Comparison of ENCODE assay signal across 15 cellular contexts in the genomic region with DNA sequence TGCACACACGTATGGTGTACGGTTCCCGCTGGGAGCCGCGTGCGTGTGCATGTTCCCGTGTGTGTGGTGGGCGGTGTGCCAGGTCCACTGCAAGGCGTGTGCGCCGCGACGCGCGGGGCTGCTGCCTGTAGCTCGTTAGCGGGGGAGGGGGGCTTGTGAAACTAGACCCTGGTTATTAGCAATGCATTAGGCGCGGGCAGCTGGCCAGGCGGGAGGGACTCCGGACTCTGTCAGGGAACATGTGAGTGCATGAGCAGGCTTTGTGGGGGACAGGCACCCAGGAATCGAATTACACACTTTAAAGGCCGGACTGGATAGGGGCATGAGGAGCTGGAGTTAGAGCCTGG. TPM values are rescaled to one million over a fixed set of nuclear protein-coding genes. Genes with fewer than 3 reads are reported as not detected.
A peak's percentile ranks its signal among the peaks of the same experiment; 100 is the strongest.
DNase-seq lines count a peak whose midpoint lies in the region; ATAC-seq and TF ChIP-seq lines count a peak whose summit lies in the region.
"Had no signal": no experiment of that assay in that cellular context is flagged by ENCODE, and none has a peak within 500 bp of the region (broad histone marks: within the 10 kb centered on the region; RNA-seq: fewer than 3 reads in every experiment).

No MANE protein-coding gene starts in this region.

- ATAC-seq in natural killer cell treated with Interleukin-12 subunit alpha and Interleukin-12 subunit beta and Interleukin-15 and Interleukin-18, amount 100 ng/mL, for 72 hours, result no peak
- ATAC-seq in natural killer cell (no peak), T-helper 17 cell (no peak)

- intact Hi-C loops in natural killer cell (cut with micrococcal nuclease), result no loop called here

- DNase-seq in natural killer cell treated with Interleukin-12 subunit alpha and Interleukin-12 subunit beta and Interleukin-15 and Interleukin-18, amount 100 ng/mL, for 72 hours (ENCODE audit: low spot score), result peak; percentile 56
- DNase-seq in natural killer cell (no peak), T-helper 17 cell (no peak), myocyte (ENCODE audit: low read depth) (peak; percentile 37), NCI-H1694 treated with DMSO at 0.1 percent for 48 hours (lab: John Stamatoyannopoulos, UW) (no peak), germinal center (ENCODE audit: low spot score) (no peak), mesenteric fat pad (ENCODE audit: low spot score) (no peak), brain microvascular endothelial cell (no peak)
- DNase-seq: cortex of kidney, esophagus squamous epithelium, NCI-H510A treated with DMSO at 0.1 percent for 48 hours, T-helper 2 cell had no signal

- H3K4me3 ChIP-seq in brain microvascular endothelial cell (ENCODE audit: low read depth, low read length), result no peak overlapping the region
- H3K4me3 ChIP-seq: esophagus squamous epithelium, tibial artery had no signal

- H3K36me3 Mint-ChIP-seq in natural killer cell treated with Interleukin-12 subunit alpha and Interleukin-12 subunit beta and Interleukin-15 and Interleukin-18, amount 100 ng/mL, for 72 hours, result no peaks in the 10 kb centered on the region
- H3K36me3 Mint-ChIP-seq in natural killer cell (no peaks in the 10 kb centered on the region), T-helper 17 cell (ENCODE audit: low read depth) (peaks cover 3% of the 10 kb centered on the region)
- H3K36me3 Mint-ChIP-seq: memory B cell had no signal

- H3K4me3 Mint-ChIP-seq in natural killer cell treated with Interleukin-12 subunit alpha and Interleukin-12 subunit beta and Interleukin-15 and Interleukin-18, amount 100 ng/mL, for 72 hours, result no peak overlapping the region
- H3K4me3 Mint-ChIP-seq in natural killer cell (no peak overlapping the region), T-helper 17 cell (no peak overlapping the region)
- H3K4me3 Mint-ChIP-seq: memory B cell had no signal

- H3K27me3 Mint-ChIP-seq in natural killer cell treated with Interleukin-12 subunit alpha and Interleukin-12 subunit beta and Interleukin-15 and Interleukin-18, amount 100 ng/mL, for 72 hours, result peaks cover 3 to 14% of the 10 kb centered on the region in 2 donors
- H3K27me3 Mint-ChIP-seq in natural killer cell (ENCODE audit: low read depth in 2 of 2) (peaks cover 2 to 18% of the 10 kb centered on the region in 2 donors), T-helper 17 cell (peaks cover 47% of the 10 kb centered on the region)

- H3K9me3 Mint-ChIP-seq in natural killer cell treated with Interleukin-12 subunit alpha and Interleukin-12 subunit beta and Interleukin-15 and Interleukin-18, amount 100 ng/mL, for 72 hours, result no peaks in the 10 kb centered on the region
- H3K9me3 Mint-ChIP-seq in natural killer cell, result no peaks in the 10 kb centered on the region
- H3K9me3 Mint-ChIP-seq: memory B cell had no signal

- in situ Hi-C loops in brain microvascular endothelial cell (cut with HindIII; ENCODE audit: low pct_ligation_motif_present, low sequenced_read_pairs), result no loop called here

- H3K27ac ChIP-seq in brain microvascular endothelial cell, result no peak overlapping the region
- H3K27ac ChIP-seq: esophagus squamous epithelium, parathyroid adenoma, tibial artery had no signal

- H3K9me3 ChIP-seq in T-helper 17 cell (ENCODE audit: control insufficient read depth, low read length, poor library complexity, severe bottlenecking), result no peaks in the 10 kb centered on the region
- H3K9me3 ChIP-seq: esophagus squamous epithelium, tibial artery had no signal

- H3K4me1 Mint-ChIP-seq in natural killer cell treated with Interleukin-12 subunit alpha and Interleukin-12 subunit beta and Interleukin-15 and Interleukin-18, amount 100 ng/mL, for 72 hours (ENCODE audit: low read depth in 2 of 2), result no peaks in the 10 kb centered on the region
- H3K4me1 Mint-ChIP-seq in natural killer cell (no peaks in the 10 kb centered on the region), T-helper 17 cell (peaks cover 6% of the 10 kb centered on the region)
- H3K4me1 Mint-ChIP-seq: memory B cell had no signal

- peaks cover 28% of the 10 kb centered on the region for H3K27me3 ChIP-seq in brain microvascular endothelial cell (replicated peaks)

- no peak for TF ChIP-seq CTCF in natural killer cell (IDR thresholded peaks at IDR 0.05)
- TF ChIP-seq CTCF in brain microvascular endothelial cell (IDR thresholded peaks at IDR 0.05; ENCODE audit: low read depth, low read length, missing control alignments), result no peak

- H3K36me3 ChIP-seq in brain microvascular endothelial cell (replicated peaks), result no peaks in the 10 kb centered on the region
- H3K36me3 ChIP-seq: esophagus squamous epithelium, tibial artery had no signal

- H3K27ac Mint-ChIP-seq in natural killer cell treated with Interleukin-12 subunit alpha and Interleukin-12 subunit beta and Interleukin-15 and Interleukin-18, amount 100 ng/mL, for 72 hours, result no peak overlapping the region
- H3K27ac Mint-ChIP-seq in natural killer cell (no peak overlapping the region), T-helper 17 cell (peak overlapping the region; percentile 65)
- H3K27ac Mint-ChIP-seq: memory B cell had no signal

RNA-seq across cellular contexts. Expression of a gene that starts 32.2 kb away (rescaled TPM):
- not detected for total RNA-seq in natural killer cell treated with Interleukin-12 subunit alpha and Interleukin-12 subunit beta and Interleukin-15 and Interleukin-18, amount 100 ng/mL, for 72 hours
- total RNA-seq in natural killer cell (1 to 10 TPM in 1 of 3 donors, under 1 TPM in 1, not detected in 1; 0.34 to 1.7 TPM), T-helper 17 cell (1 to 10 TPM in 1 of 2 donors, not detected in 1; 1.4 TPM), myocyte (0.21 and 0.35 TPM in 2 replicates), mesenteric fat pad (not detected)
- 1.1 TPM for polyA plus RNA-seq in myocyte (2012)

RNA-seq across cellular contexts. Expression of a gene that starts 34.5 kb away (rescaled TPM):
- not detected for total RNA-seq in natural killer cell treated with Interleukin-12 subunit alpha and Interleukin-12 subunit beta and Interleukin-15 and Interleukin-18, amount 100 ng/mL, for 72 hours
- total RNA-seq in natural killer cell (not detected), T-helper 17 cell (not detected), myocyte (0.05 TPM in 1 of 2 replicates, not detected in the other), mesenteric fat pad (116 TPM)
- polyA plus RNA-seq in myocyte (2012), result not detected

RNA-seq across cellular contexts. Expression of a gene that starts 56.9 kb away (rescaled TPM):
- total RNA-seq in natural killer cell treated with Interleukin-12 subunit alpha and Interleukin-12 subunit beta and Interleukin-15 and Interleukin-18, amount 100 ng/mL, for 72 hours, result 10 to 100 TPM; 22.7 to 23.1 TPM
- 10 to 100 TPM in 1 of 3 donors, 1 to 10 TPM in 2; 9.3 to 15.0 (median 9.8) TPM for total RNA-seq in natural killer cell
- 1 to 10 TPM; 8.3 to 9.0 TPM for total RNA-seq in T-helper 17 cell
- 26.1 and 39.4 TPM in 2 replicates for total RNA-seq in myocyte
- polyA plus RNA-seq in myocyte (2012), result 27.2 TPM
- total RNA-seq in mesenteric fat pad, result 14.8 TPM

Comparison
In these comparisons a context has a peak if more than half of its experiments do, and no peak if none do; other contexts are left out.
1. DNase-seq: peak in natural killer cell treated with Interleukin-12 subunit alpha and Interleukin-12 subunit beta and Interleukin-15 and Interleukin-18, amount 100 ng/mL, for 72 hours (single experiment) and myocyte (single experiment); none in natural killer cell (single experiment), T-helper 17 cell (0 of 3), NCI-H1694 treated with DMSO at 0.1 percent for 48 hours (single experiment), germinal center (single experiment), mesenteric fat pad (single experiment) and brain microvascular endothelial cell (single experiment).
2. RNA of a gene that starts 34.5 kb away (total RNA-seq): 116 TPM in mesenteric fat pad (single experiment); not detected in natural killer cell treated with Interleukin-12 subunit alpha and Interleukin-12 subunit beta and Interleukin-15 and Interleukin-18, amount 100 ng/mL, for 72 hours, 0.05 TPM in myocyte, not detected in natural killer cell and not detected in T-helper 17 cell; every median in the first group is over 100 times any median in the second.